In genomic region chr5:169219351-169219750, GRCh38 we compare ENCODE assay signal across 29 cellular contexts.
"Had no signal": no experiment of that assay in that cellular context is flagged by ENCODE, and none has a peak within 500 bp of the region (broad histone marks: within the 10 kb centered on the region; RNA-seq: fewer than 3 reads in every experiment).

No MANE protein-coding gene starts in this region.

- H3K27me3 Mint-ChIP-seq: activated CD4-positive, alpha-beta T cell treated with anti-CD3 and anti-CD28 coated beads, Interleukin-2, amount 10 ng/mL, durations not matched to agents 24 days and 14 days; dendritic cell treated with granulocyte-macrophage colony-stimulating factor and Interleukin-4, amounts not matched to agents 40 ng/mL and 50 ng/mL, for 4 days had no signal

- H3K27ac Mint-ChIP-seq: activated CD4-positive, alpha-beta memory T cell treated with anti-CD3 and anti-CD28 coated beads for 36 hours; activated CD4-positive, alpha-beta T cell treated with anti-CD3 and anti-CD28 coated beads, Interleukin-2, amount 10 ng/mL, durations not matched to agents 24 days and 14 days; activated T-cell treated with anti-CD3 and anti-CD28 coated beads, Interleukin-2, amount 50 U/mL, for 24 hours; dendritic cell treated with granulocyte-macrophage colony-stimulating factor and Interleukin-4, amounts not matched to agents 40 ng/mL and 50 ng/mL, for 4 days had no signal

- H3K4me3 Mint-ChIP-seq: activated CD4-positive, alpha-beta memory T cell treated with anti-CD3 and anti-CD28 coated beads for 36 hours; activated CD4-positive, alpha-beta T cell treated with anti-CD3 and anti-CD28 coated beads, Interleukin-2, amount 10 ng/mL, durations not matched to agents 24 days and 14 days; activated T-cell treated with anti-CD3 and anti-CD28 coated beads, Interleukin-2, amount 50 U/mL, for 24 hours; dendritic cell treated with granulocyte-macrophage colony-stimulating factor and Interleukin-4, amounts not matched to agents 40 ng/mL and 50 ng/mL, for 4 days; nephron progenitor cell had no signal

- H3K4me1 Mint-ChIP-seq: activated CD4-positive, alpha-beta T cell treated with anti-CD3 and anti-CD28 coated beads, Interleukin-2, amount 10 ng/mL, durations not matched to agents 24 days and 14 days had no signal

- DNase-seq: activated CD4-positive, alpha-beta memory T cell treated with anti-CD3 and anti-CD28 coated beads for 36 hours; activated CD4-positive, alpha-beta T cell treated with anti-CD3 and anti-CD28 coated beads, Interleukin-2, amount 10 ng/mL, durations not matched to agents 24 days and 14 days; activated CD4-positive, CD25-positive, alpha-beta regulatory T cell treated with anti-CD3 and anti-CD28 coated beads, Interleukin-2, amount 50 U/mL, for 72 hours; activated CD8-positive, alpha-beta memory T cell treated with anti-CD3 and anti-CD28 coated beads, Interleukin-2, amount 50 U/mL, for 48 hours; activated gamma-delta T cell treated with Interleukin-2 at 50 U/mL for 16 hours; activated naive CD4-positive, alpha-beta T cell treated with anti-CD3 and anti-CD28 coated beads, Interleukin-2, amount 50 U/mL, for 16 hours; activated T-cell treated with anti-CD3 and anti-CD28 coated beads, Interleukin-2, amount 50 U/mL, for 24 hours; amniotic stem cell; brain microvascular endothelial cell; esophagus squamous epithelium; foreskin melanocyte; heart right ventricle; kidney glomerular epithelial cell; left lung; lower lobe of right lung; mesenchymal stem cell; mucosa of descending colon; nephron progenitor cell; pancreas; psoas muscle; sigmoid colon; stimulated activated CD4-positive, alpha-beta T cell treated with anti-CD3 and anti-CD28 coated beads, Interleukin-15, amount 100 ng/mL, for 24 hours; stimulated activated CD4-positive, alpha-beta T cell treated with anti-CD3 and anti-CD28 coated beads, Interleukin-2, amount 100 ng/mL, for 24 hours; stimulated activated naive CD4-positive, alpha-beta T cell treated with Interleukin-2 at 50 U/mL for 16 hours; T-helper 9 cell; WERI-Rb-1 had no signal

- H3K36me3 Mint-ChIP-seq: activated CD4-positive, alpha-beta memory T cell treated with anti-CD3 and anti-CD28 coated beads for 36 hours had no signal

- H3K27ac ChIP-seq: brain microvascular endothelial cell, esophagus squamous epithelium, heart right ventricle, left lung, lower lobe of right lung, neutrophil, pancreas, psoas muscle, sigmoid colon, tibial nerve, WERI-Rb-1 had no signal

- H3K9me3 Mint-ChIP-seq: activated CD4-positive, alpha-beta memory T cell treated with anti-CD3 and anti-CD28 coated beads for 36 hours; activated CD4-positive, alpha-beta T cell treated with anti-CD3 and anti-CD28 coated beads, Interleukin-2, amount 10 ng/mL, durations not matched to agents 24 days and 14 days; activated T-cell treated with anti-CD3 and anti-CD28 coated beads, Interleukin-2, amount 50 U/mL, for 24 hours; dendritic cell treated with granulocyte-macrophage colony-stimulating factor and Interleukin-4, amounts not matched to agents 40 ng/mL and 50 ng/mL, for 4 days had no signal

- ATAC-seq: heart right ventricle, left lung, lower lobe of right lung, mucosa of descending colon, pancreas, psoas muscle had no signal
